In the genomic region with DNA sequence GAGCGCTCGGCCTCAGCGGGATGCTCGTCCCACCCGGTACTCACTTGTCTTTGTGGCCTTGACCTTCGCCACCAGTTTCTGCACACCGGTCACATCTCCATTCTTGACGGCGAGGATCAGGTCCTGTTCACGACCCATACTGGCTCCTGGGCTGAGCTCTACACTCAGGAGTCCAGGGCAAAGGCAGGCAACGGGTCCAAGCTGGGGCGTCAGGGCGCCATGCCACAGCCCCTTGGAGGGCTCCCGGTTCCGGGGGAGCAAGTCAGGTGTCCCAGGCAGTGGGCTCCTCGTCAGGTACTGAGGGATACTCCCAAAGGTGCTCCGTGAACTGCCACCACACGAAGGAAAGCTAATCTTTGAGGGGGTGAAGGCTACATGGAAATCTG, we compare ENCODE assay signal across 2 cellular contexts.
TF ChIP-seq lines count a peak whose summit lies in the region.

No MANE protein-coding gene starts in this region.

TF ChIP-seq in SK-N-SH, 30 proteins besides CTCF, POLR2A, EP300 and RAD21 (continued from another document):
- TF ChIP-seq SMC3 (IDR thresholded peaks at IDR 0.05; ENCODE audit: low read depth, low read length): no peak
- TF ChIP-seq, protein P1, sequence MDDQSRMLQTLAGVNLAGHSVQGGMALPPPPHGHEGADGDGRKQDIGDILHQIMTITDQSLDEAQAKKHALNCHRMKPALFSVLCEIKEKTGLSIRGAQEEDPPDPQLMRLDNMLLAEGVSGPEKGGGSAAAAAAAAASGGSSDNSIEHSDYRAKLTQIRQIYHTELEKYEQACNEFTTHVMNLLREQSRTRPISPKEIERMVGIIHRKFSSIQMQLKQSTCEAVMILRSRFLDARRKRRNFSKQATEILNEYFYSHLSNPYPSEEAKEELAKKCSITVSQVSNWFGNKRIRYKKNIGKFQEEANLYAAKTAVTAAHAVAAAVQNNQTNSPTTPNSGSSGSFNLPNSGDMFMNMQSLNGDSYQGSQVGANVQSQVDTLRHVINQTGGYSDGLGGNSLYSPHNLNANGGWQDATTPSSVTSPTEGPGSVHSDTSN (IDR thresholded peaks at IDR 0.05): no peak
- no peak for TF ChIP-seq MEF2A (IDR thresholded peaks at IDR 0.05; ENCODE audit: borderline replicate concordance, low read depth)
- TF ChIP-seq EZH2phosphoT487 (IDR thresholded peaks at IDR 0.05; ENCODE audit: borderline replicate concordance, low read depth): no peak
- TF ChIP-seq, protein P2, sequence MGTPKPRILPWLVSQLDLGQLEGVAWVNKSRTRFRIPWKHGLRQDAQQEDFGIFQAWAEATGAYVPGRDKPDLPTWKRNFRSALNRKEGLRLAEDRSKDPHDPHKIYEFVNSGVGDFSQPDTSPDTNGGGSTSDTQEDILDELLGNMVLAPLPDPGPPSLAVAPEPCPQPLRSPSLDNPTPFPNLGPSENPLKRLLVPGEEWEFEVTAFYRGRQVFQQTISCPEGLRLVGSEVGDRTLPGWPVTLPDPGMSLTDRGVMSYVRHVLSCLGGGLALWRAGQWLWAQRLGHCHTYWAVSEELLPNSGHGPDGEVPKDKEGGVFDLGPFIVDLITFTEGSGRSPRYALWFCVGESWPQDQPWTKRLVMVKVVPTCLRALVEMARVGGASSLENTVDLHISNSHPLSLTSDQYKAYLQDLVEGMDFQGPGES (IDR thresholded peaks at IDR 0.05; ENCODE audit: low read depth, low read length): no peak
- TF ChIP-seq MXI1 (IDR thresholded peaks at IDR 0.05; ENCODE audit: low read depth, low read length): no peak
- no peak for TF ChIP-seq FOXM1 (IDR thresholded peaks at IDR 0.05; ENCODE audit: low read depth)
- TF ChIP-seq POLR2AphosphoS5 (IDR thresholded peaks at IDR 0.05; ENCODE audit: low read depth, low read length): no peak
- TF ChIP-seq CHD2 (IDR thresholded peaks at IDR 0.05; ENCODE audit: low read length, partially characterized antibody): no peak
- no peak for TF ChIP-seq NFIC (IDR thresholded peaks at IDR 0.05; ENCODE audit: borderline replicate concordance)
- TF ChIP-seq TAF1 (IDR thresholded peaks at IDR 0.05; ENCODE audit: borderline replicate concordance, low read depth, low read length): no peak
- TF ChIP-seq YY1 (IDR thresholded peaks at IDR 0.05; ENCODE audit: low read depth): no peak
TF ChIP-seq in SK-N-SH: peak in this region for 0.

TF ChIP-seq in SK-N-SH treated with all-trans-retinoic acid at 6 μM for 48 hours, 23 proteins besides CTCF, POLR2A, EP300 and RAD21 (continued from another document):
- TF ChIP-seq, protein P3, sequence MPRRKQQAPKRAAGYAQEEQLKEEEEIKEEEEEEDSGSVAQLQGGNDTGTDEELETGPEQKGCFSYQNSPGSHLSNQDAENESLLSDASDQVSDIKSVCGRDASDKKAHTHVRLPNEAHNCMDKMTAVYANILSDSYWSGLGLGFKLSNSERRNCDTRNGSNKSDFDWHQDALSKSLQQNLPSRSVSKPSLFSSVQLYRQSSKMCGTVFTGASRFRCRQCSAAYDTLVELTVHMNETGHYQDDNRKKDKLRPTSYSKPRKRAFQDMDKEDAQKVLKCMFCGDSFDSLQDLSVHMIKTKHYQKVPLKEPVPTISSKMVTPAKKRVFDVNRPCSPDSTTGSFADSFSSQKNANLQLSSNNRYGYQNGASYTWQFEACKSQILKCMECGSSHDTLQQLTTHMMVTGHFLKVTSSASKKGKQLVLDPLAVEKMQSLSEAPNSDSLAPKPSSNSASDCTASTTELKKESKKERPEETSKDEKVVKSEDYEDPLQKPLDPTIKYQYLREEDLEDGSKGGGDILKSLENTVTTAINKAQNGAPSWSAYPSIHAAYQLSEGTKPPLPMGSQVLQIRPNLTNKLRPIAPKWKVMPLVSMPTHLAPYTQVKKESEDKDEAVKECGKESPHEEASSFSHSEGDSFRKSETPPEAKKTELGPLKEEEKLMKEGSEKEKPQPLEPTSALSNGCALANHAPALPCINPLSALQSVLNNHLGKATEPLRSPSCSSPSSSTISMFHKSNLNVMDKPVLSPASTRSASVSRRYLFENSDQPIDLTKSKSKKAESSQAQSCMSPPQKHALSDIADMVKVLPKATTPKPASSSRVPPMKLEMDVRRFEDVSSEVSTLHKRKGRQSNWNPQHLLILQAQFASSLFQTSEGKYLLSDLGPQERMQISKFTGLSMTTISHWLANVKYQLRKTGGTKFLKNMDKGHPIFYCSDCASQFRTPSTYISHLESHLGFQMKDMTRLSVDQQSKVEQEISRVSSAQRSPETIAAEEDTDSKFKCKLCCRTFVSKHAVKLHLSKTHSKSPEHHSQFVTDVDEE (CRISPR knock-in tag; IDR thresholded peaks at IDR 0.05): no peak
- TF ChIP-seq SNAI2 (CRISPR knock-in tag; IDR thresholded peaks at IDR 0.05) (no peak), GLIS3 (CRISPR knock-in tag; IDR thresholded peaks at IDR 0.05) (no peak)
